In genomic region chr13:87671031-87671823, GRCh38 we compare ENCODE assay signal across 8 cellular contexts. TPM values are rescaled to one million over a fixed set of nuclear protein-coding genes. Genes with fewer than 3 reads are reported as not detected.
DNase-seq lines count a peak whose midpoint lies in the region; ATAC-seq and TF ChIP-seq lines count a peak whose summit lies in the region.

SLITRK5 (plus strand) TSS chr13:87671371; CDS start chr13:87675389, 4,018 bp downstream.

- ATAC-seq in HG02610 (IDR thresholded peaks at IDR 0.05; ENCODE audit: unreplicated experiment) = peak; percentile 99

- BruUV-seq in MCF 10A (replicated peaks; lab: Mats Ljungman, UMichigan) = no TSS peak

- H3K4me1 Mint-ChIP-seq in MCF 10A (ENCODE audit: insufficient read depth, unreplicated experiment) = no peaks in the 10 kb centered on the region

- H3K36me3 Mint-ChIP-seq in MCF 10A (ENCODE audit: insufficient read depth, unreplicated experiment) = peaks cover 6% of the 10 kb centered on the region

- H3K9me3 Mint-ChIP-seq in MCF 10A (ENCODE audit: unreplicated experiment) = no peaks in the 10 kb centered on the region

- peak; percentile 89 for TF ChIP-seq CTCF in GM12875 (IDR thresholded peaks at IDR 0.05; ENCODE audit: borderline replicate concordance, insufficient read depth, low read depth, low read length)
- TF ChIP-seq CTCF in MCF 10A (IDR thresholded peaks at IDR 0.05; ENCODE audit: unreplicated experiment) = peak; percentile 86

- CTCF ChIA-PET in MCF 10A (lab: Yijun Ruan, JAX) = interaction anchor here (0.5 to 1.8 kb wide), 16 partner anchors 10 to 1584 kb away, joined by 3 to 5 read pairs (median 3); no protein-coding TSS in a partner anchor

- POLR2A ChIA-PET in MCF 10A (lab: Yijun Ruan, JAX) = interaction anchor here (0.6 to 1.4 kb wide), 9 partner anchors 10 to 1560 kb away, joined by 3 to 4 read pairs (median 3); no protein-coding TSS in a partner anchor

- H3K27ac Mint-ChIP-seq in MCF 10A (ENCODE audit: low read depth, unreplicated experiment) = peak within 1 kb of the TSS; percentile 80

- H3K27me3 Mint-ChIP-seq in MCF 10A (ENCODE audit: insufficient read depth, unreplicated experiment) = no peaks in the 10 kb centered on the region

- peak within 1 kb of the TSS; percentile 85 for H3K4me3 Mint-ChIP-seq in MCF 10A (ENCODE audit: unreplicated experiment)

- intact Hi-C loops in MCF 10A (cut with micrococcal nuclease) = loop anchor here (2.0 to 5.0 kb wide), 2 partner anchors 549 to 1584 kb away; no protein-coding TSS in a partner anchor

- peak within 1 kb of the TSS in 1 of 21 experiments; percentile 8 for H3K27ac ChIP-seq in skin epidermis

- no peak within 1 kb of the TSS for H3K4me3 ChIP-seq in GM12875 (ENCODE audit: low read depth, low read length)
- peak within 1 kb of the TSS; percentile 1 to 51 (median 32) for H3K4me3 ChIP-seq in skin epidermis

- DNase-seq in NCI-H1092 treated with DMSO at 0.1 percent for 48 hours (lab: John Stamatoyannopoulos, UW) = peak; percentile 89
- peak; percentile 61 for DNase-seq in T1000 (lab: John Stamatoyannopoulos, UW)
- DNase-seq in MCF 10A (ENCODE audit: unreplicated experiment) = peak; percentile 94
- peak; percentile 77 for DNase-seq in iPS-NIHi7 (ENCODE audit: extremely low spot score)
- no peak for DNase-seq in NK-92 treated with Interleukin-12 subunit alpha and Interleukin-12 subunit beta, amount 100 ng/mL, for 24 hours (lab: John Stamatoyannopoulos, UW)

RNA-seq across cellular contexts. Expression of gene SLITRK5, which starts in this region (rescaled TPM):
- total RNA-seq in MCF 10A (2022) = 0.16 and 0.25 TPM in 2 replicates

Comparison
In these comparisons a context has a peak if more than half of its experiments do, and no peak if none do; other contexts are left out.
1. Peak in DNase-seq in MCF 10A; RNA of the gene not detected or under 1 TPM.